ENCODE assay signal across 1 cellular context in the genomic region with DNA sequence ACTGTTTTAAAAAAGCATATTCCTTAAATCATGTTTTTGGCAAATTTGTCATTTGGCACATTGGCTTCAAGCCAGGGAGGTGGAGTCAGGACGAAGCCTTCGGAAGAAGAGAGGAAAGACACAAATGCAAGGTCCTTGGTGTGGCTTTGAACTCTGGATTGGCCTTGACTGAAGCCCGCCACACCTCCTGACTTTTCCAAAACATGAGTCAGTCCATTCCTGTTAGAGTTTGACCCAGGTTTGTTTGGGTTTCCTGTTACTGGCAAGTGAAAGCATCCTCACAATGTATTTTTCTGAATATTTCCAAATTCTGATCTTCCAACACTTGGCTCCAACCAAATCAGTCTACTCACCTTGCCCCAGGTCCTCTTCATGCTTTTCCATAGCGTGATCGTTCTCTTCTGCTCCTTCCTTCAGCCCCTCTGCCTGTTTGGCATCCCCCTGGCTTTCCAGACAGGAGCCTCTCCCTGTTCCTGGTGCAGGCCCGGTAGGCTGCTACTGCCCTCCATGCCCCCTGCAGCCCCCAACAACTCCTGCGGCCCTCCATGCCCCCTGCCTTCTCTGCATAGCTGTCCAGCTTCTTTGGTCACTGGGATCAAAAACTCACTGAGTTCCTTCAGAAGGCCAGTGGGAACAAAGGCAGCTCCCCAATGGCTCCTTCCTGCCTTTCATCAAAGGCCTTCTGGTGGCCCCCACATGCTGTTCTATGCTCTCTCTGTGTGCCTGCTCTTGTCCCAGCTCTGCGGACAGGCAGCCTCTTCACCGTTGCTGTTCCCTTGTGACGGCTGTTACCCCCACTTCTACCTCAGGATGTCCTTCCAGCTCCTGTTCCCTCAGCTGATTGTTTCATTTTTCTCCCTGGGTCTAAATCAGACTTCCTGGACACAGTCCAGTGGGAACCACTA.
TF ChIP-seq lines count a peak whose summit lies in the region.

No MANE protein-coding gene starts in this region.

TF ChIP-seq in HepG2, 621 proteins besides CTCF, POLR2A, EP300 and RAD21 (continued from another document and continues in another):
- TF ChIP-seq, protein P1, sequence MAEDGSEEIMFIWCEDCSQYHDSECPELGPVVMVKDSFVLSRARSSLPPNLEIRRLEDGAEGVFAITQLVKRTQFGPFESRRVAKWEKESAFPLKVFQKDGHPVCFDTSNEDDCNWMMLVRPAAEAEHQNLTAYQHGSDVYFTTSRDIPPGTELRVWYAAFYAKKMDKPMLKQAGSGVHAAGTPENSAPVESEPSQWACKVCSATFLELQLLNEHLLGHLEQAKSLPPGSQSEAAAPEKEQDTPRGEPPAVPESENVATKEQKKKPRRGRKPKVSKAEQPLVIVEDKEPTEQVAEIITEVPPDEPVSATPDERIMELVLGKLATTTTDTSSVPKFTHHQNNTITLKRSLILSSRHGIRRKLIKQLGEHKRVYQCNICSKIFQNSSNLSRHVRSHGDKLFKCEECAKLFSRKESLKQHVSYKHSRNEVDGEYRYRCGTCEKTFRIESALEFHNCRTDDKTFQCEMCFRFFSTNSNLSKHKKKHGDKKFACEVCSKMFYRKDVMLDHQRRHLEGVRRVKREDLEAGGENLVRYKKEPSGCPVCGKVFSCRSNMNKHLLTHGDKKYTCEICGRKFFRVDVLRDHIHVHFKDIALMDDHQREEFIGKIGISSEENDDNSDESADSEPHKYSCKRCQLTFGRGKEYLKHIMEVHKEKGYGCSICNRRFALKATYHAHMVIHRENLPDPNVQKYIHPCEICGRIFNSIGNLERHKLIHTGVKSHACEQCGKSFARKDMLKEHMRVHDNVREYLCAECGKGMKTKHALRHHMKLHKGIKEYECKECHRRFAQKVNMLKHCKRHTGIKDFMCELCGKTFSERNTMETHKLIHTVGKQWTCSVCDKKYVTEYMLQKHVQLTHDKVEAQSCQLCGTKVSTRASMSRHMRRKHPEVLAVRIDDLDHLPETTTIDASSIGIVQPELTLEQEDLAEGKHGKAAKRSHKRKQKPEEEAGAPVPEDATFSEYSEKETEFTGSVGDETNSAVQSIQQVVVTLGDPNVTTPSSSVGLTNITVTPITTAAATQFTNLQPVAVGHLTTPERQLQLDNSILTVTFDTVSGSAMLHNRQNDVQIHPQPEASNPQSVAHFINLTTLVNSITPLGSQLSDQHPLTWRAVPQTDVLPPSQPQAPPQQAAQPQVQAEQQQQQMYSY (CRISPR knock-in tag; IDR thresholded peaks at IDR 0.05) = peak; percentile 53; the same call in 1 of the 2 replicates
- TF ChIP-seq FOSL1 (CRISPR knock-in tag; IDR thresholded peaks at IDR 0.05; ENCODE audit: borderline replicate concordance) (peak; percentile 80; the same call in 1 of the 2 replicates), ZNF766 (CRISPR knock-in tag; IDR thresholded peaks at IDR 0.05; ENCODE audit: borderline replicate concordance) (no peak), RARA (CRISPR knock-in tag; IDR thresholded peaks at IDR 0.05) (peak; percentile 98), SP5 (CRISPR knock-in tag; IDR thresholded peaks at IDR 0.05; ENCODE audit: borderline replicate concordance, low read depth) (peak; percentile 97), GABPA (IDR thresholded peaks at IDR 0.05; ENCODE audit: low read depth, low read length) (no peak), GABPA (CRISPR knock-in tag; IDR thresholded peaks at IDR 0.05; ENCODE audit: low read depth) (peak; percentile 42; the same call in 1 of the 2 replicates), YY1 (IDR thresholded peaks at IDR 0.05; ENCODE audit: insufficient read depth, insufficient replicate concordance, low read depth, low read length) (no peak), NR2C2 (CRISPR knock-in tag; IDR thresholded peaks at IDR 0.05; ENCODE audit: borderline replicate concordance) (peak; percentile 33; the same call in 1 of the 2 replicates), FOSL2 (CRISPR knock-in tag; IDR thresholded peaks at IDR 0.05) (peak; percentile 96), MYNN (CRISPR knock-in tag; IDR thresholded peaks at IDR 0.05; ENCODE audit: low read depth) (no peak), KAT8 (CRISPR knock-in tag; IDR thresholded peaks at IDR 0.05) (peak; percentile 70), PCBP2 (optimal IDR thresholded peaks at IDR 0.05; ENCODE audit: low read depth, low read length, poor library complexity, severe bottlenecking) (no peak), NFATC3 (CRISPR knock-in tag; IDR thresholded peaks at IDR 0.05) (0 out of 2 replicates have a peak, but pooled peaks have one; percentile 41), ZNF629 (CRISPR knock-in tag; conservative IDR thresholded peaks at IDR 0.05) (0 out of 2 replicates have a peak, but pooled peaks have one; percentile 1), KDM5B (CRISPR knock-in tag; IDR thresholded peaks at IDR 0.05; ENCODE audit: borderline replicate concordance) (0 out of 2 replicates have a peak, but pooled peaks have one; percentile 29), HNRNPLL (IDR thresholded peaks at IDR 0.05; ENCODE audit: low read depth, low read length, poor library complexity, severe bottlenecking) (no peak), ZNF10 (CRISPR knock-in tag; IDR thresholded peaks at IDR 0.05; ENCODE audit: borderline replicate concordance, low read depth) (no peak), TOPORS (CRISPR knock-in tag; IDR thresholded peaks at IDR 0.05) (no peak), LCORL (IDR thresholded peaks at IDR 0.05) (peak; percentile 82; the same call in 1 of the 2 replicates), LCORL (CRISPR knock-in tag; IDR thresholded peaks at IDR 0.05) (peak; percentile 95), ZZZ3 (CRISPR knock-in tag; IDR thresholded peaks at IDR 0.05; ENCODE audit: borderline replicate concordance) (0 out of 2 replicates have a peak, but pooled peaks have one; percentile 23), ZMYM2 (CRISPR knock-in tag; IDR thresholded peaks at IDR 0.05) (peak; percentile 37; the same call in 1 of the 2 replicates), EHMT2 (IDR thresholded peaks at IDR 0.05; ENCODE audit: borderline replicate concordance, low read depth, low read length) (no peak), ZNF615 (CRISPR knock-in tag; IDR thresholded peaks at IDR 0.05; ENCODE audit: borderline replicate concordance) (no peak), ISX (CRISPR knock-in tag; conservative IDR thresholded peaks at IDR 0.05) (no peak), TBX2 (CRISPR knock-in tag; IDR thresholded peaks at IDR 0.05; ENCODE audit: borderline replicate concordance) (peak; percentile 74; the same call in 1 of the 2 replicates), RORA (CRISPR knock-in tag; IDR thresholded peaks at IDR 0.05) (no peak), ISL2 (CRISPR knock-in tag; IDR thresholded peaks at IDR 0.05) (peak; percentile 61; the same call in 1 of the 2 replicates), TP53 (CRISPR knock-in tag; conservative IDR thresholded peaks at IDR 0.05) (no peak), BHLHE40 (IDR thresholded peaks at IDR 0.05; ENCODE audit: low read length) (no peak), NBN (conservative IDR thresholded peaks at IDR 0.05) (no peak), MEF2D (CRISPR knock-in tag; IDR thresholded peaks at IDR 0.05) (0 out of 2 replicates have a peak, but pooled peaks have one; percentile 36), GATAD1 (CRISPR knock-in tag; IDR thresholded peaks at IDR 0.05) (peak; percentile 54), PHB2 (IDR thresholded peaks at IDR 0.05; ENCODE audit: partially characterized antibody) (no peak), RXRA (CRISPR knock-in tag; IDR thresholded peaks at IDR 0.05) (peak; percentile 93; the same call in 1 of the 2 replicates), ZFP41 (CRISPR knock-in tag; IDR thresholded peaks at IDR 0.05; ENCODE audit: borderline replicate concordance) (0 out of 2 replicates have a peak, but pooled peaks have one; percentile 26), ZNF761 (CRISPR knock-in tag; conservative IDR thresholded peaks at IDR 0.05) (0 out of 2 replicates have a peak, but pooled peaks have one; percentile 38)
- TF ChIP-seq, protein P2, sequence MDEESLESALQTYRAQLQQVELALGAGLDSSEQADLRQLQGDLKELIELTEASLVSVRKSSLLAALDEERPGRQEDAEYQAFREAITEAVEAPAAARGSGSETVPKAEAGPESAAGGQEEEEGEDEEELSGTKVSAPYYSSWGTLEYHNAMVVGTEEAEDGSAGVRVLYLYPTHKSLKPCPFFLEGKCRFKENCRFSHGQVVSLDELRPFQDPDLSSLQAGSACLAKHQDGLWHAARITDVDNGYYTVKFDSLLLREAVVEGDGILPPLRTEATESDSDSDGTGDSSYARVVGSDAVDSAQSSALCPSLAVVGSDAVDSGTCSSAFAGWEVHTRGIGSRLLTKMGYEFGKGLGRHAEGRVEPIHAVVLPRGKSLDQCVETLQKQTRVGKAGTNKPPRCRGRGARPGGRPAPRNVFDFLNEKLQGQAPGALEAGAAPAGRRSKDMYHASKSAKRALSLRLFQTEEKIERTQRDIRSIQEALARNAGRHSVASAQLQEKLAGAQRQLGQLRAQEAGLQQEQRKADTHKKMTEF (CRISPR knock-in tag; IDR thresholded peaks at IDR 0.05) = peak; percentile 62; the same call in 1 of the 2 replicates
- TF ChIP-seq, protein P3, sequence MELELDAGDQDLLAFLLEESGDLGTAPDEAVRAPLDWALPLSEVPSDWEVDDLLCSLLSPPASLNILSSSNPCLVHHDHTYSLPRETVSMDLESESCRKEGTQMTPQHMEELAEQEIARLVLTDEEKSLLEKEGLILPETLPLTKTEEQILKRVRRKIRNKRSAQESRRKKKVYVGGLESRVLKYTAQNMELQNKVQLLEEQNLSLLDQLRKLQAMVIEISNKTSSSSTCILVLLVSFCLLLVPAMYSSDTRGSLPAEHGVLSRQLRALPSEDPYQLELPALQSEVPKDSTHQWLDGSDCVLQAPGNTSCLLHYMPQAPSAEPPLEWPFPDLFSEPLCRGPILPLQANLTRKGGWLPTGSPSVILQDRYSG (CRISPR knock-in tag; IDR thresholded peaks at IDR 0.05) = no peak
- TF ChIP-seq, protein P4, sequence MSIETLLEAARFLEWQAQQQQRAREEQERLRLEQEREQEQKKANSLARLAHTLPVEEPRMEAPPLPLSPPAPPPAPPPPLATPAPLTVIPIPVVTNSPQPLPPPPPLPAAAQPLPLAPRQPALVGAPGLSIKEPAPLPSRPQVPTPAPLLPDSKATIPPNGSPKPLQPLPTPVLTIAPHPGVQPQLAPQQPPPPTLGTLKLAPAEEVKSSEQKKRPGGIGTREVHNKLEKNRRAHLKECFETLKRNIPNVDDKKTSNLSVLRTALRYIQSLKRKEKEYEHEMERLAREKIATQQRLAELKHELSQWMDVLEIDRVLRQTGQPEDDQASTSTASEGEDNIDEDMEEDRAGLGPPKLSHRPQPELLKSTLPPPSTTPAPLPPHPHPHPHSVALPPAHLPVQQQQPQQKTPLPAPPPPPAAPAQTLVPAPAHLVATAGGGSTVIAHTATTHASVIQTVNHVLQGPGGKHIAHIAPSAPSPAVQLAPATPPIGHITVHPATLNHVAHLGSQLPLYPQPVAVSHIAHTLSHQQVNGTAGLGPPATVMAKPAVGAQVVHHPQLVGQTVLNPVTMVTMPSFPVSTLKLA (IDR thresholded peaks at IDR 0.05) = no peak
- TF ChIP-seq, protein P5, sequence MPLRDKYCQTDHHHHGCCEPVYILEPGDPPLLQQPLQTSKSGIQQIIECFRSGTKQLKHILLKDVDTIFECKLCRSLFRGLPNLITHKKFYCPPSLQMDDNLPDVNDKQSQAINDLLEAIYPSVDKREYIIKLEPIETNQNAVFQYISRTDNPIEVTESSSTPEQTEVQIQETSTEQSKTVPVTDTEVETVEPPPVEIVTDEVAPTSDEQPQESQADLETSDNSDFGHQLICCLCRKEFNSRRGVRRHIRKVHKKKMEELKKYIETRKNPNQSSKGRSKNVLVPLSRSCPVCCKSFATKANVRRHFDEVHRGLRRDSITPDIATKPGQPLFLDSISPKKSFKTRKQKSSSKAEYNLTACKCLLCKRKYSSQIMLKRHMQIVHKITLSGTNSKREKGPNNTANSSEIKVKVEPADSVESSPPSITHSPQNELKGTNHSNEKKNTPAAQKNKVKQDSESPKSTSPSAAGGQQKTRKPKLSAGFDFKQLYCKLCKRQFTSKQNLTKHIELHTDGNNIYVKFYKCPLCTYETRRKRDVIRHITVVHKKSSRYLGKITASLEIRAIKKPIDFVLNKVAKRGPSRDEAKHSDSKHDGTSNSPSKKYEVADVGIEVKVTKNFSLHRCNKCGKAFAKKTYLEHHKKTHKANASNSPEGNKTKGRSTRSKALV (CRISPR knock-in tag; IDR thresholded peaks at IDR 0.05) = no peak
- TF ChIP-seq, protein P6, sequence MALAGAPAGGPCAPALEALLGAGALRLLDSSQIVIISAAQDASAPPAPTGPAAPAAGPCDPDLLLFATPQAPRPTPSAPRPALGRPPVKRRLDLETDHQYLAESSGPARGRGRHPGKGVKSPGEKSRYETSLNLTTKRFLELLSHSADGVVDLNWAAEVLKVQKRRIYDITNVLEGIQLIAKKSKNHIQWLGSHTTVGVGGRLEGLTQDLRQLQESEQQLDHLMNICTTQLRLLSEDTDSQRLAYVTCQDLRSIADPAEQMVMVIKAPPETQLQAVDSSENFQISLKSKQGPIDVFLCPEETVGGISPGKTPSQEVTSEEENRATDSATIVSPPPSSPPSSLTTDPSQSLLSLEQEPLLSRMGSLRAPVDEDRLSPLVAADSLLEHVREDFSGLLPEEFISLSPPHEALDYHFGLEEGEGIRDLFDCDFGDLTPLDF (CRISPR knock-in tag; IDR thresholded peaks at IDR 0.05) = no peak
- TF ChIP-seq, protein P7, sequence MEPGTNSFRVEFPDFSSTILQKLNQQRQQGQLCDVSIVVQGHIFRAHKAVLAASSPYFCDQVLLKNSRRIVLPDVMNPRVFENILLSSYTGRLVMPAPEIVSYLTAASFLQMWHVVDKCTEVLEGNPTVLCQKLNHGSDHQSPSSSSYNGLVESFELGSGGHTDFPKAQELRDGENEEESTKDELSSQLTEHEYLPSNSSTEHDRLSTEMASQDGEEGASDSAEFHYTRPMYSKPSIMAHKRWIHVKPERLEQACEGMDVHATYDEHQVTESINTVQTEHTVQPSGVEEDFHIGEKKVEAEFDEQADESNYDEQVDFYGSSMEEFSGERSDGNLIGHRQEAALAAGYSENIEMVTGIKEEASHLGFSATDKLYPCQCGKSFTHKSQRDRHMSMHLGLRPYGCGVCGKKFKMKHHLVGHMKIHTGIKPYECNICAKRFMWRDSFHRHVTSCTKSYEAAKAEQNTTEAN (CRISPR knock-in tag; conservative IDR thresholded peaks at IDR 0.05) = no peak
- TF ChIP-seq, protein P8, sequence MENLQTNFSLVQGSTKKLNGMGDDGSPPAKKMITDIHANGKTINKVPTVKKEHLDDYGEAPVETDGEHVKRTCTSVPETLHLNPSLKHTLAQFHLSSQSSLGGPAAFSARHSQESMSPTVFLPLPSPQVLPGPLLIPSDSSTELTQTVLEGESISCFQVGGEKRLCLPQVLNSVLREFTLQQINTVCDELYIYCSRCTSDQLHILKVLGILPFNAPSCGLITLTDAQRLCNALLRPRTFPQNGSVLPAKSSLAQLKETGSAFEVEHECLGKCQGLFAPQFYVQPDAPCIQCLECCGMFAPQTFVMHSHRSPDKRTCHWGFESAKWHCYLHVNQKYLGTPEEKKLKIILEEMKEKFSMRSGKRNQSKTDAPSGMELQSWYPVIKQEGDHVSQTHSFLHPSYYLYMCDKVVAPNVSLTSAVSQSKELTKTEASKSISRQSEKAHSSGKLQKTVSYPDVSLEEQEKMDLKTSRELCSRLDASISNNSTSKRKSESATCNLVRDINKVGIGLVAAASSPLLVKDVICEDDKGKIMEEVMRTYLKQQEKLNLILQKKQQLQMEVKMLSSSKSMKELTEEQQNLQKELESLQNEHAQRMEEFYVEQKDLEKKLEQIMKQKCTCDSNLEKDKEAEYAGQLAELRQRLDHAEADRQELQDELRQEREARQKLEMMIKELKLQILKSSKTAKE (CRISPR knock-in tag; IDR thresholded peaks at IDR 0.05; ENCODE audit: borderline replicate concordance) = peak; percentile 96
